In genomic region chr18:525066-525797, GRCh38 we compare ENCODE assay signal across 14 cellular contexts. TPM values are rescaled to one million over a fixed set of nuclear protein-coding genes. Genes with fewer than 3 reads are reported as not detected.
DNase-seq lines count a peak whose midpoint lies in the region; ATAC-seq and TF ChIP-seq lines count a peak whose summit lies in the region.
"Had no signal": no experiment of that assay in that cellular context is flagged by ENCODE, and none has a peak within 500 bp of the region (broad histone marks: within the 10 kb centered on the region; RNA-seq: fewer than 3 reads in every experiment).

No MANE protein-coding gene starts in this region.

- no peak overlapping the region for H3K27ac ChIP-seq in Panc1 (ENCODE audit: low read length)
- H3K27ac ChIP-seq: right lobe of liver had no signal

- in situ Hi-C loops in Panc1 (cut with HindIII; ENCODE audit: low pct_unique_long_range_greater_than_20kb, low sequenced_read_pairs): no loop called here

- H3K4me3 ChIP-seq in Panc1 (ENCODE audit: low read depth in 2 of 2, low read length in 2 of 2) (no peak overlapping the region), epithelial cell of proximal tubule (ENCODE audit: low read depth, low read length) (no peak overlapping the region)
- H3K4me3 ChIP-seq: right lobe of liver had no signal

- peak; percentile 55 for DNase-seq in GM03348 (ENCODE audit: low spot score)
- peak; percentile 22 for DNase-seq in Panc1 (ENCODE audit: low read depth, low spot score)
- DNase-seq in epithelial cell of proximal tubule (ENCODE audit: low read depth): peak; percentile 36
- DNase-seq in omental fat pad (ENCODE audit: low spot score): no peak
- no peak for DNase-seq in NCI-H187 treated with DMSO at 0.1 percent for 48 hours (lab: John Stamatoyannopoulos, UW)
- no peak for DNase-seq in NOMO-1 (lab: John Stamatoyannopoulos, UW; ENCODE audit: unreplicated experiment in 2 of 2)
- DNase-seq: activated CD8-positive, alpha-beta T cell treated with anti-CD3 and anti-CD28 coated beads for 36 hours; activated naive CD8-positive, alpha-beta T cell treated with anti-CD3 and anti-CD28 coated beads, Interleukin-2, amount 50 U/mL, for 24 hours; CD8-positive, alpha-beta memory T cell; midbrain; NCI-H345; right lobe of liver had no signal

- H3K9me3 ChIP-seq in Panc1 (ENCODE audit: control insufficient read depth, insufficient read depth, low read depth, low read length): no peaks in the 10 kb centered on the region
- H3K9me3 ChIP-seq: right lobe of liver had no signal

- ATAC-seq in Panc1: peak; percentile 62
- peak; percentile 43 for ATAC-seq in omental fat pad (ENCODE audit: low FRiP score)
- ATAC-seq in GM19455 (IDR thresholded peaks at IDR 0.05; ENCODE audit: unreplicated experiment): no peak
- no peak for ATAC-seq in HG03521 (IDR thresholded peaks at IDR 0.05; ENCODE audit: unreplicated experiment)
- ATAC-seq: activated CD8-positive, alpha-beta T cell treated with anti-CD3 and anti-CD28 coated beads for 36 hours; activated naive CD8-positive, alpha-beta T cell treated with anti-CD3 and anti-CD28 coated beads, Interleukin-2, amount 50 U/mL, for 24 hours had no signal

- H3K27me3 ChIP-seq in Panc1 (ENCODE audit: control insufficient read depth, insufficient read depth, low read length): no peaks in the 10 kb centered on the region
- H3K27me3 ChIP-seq: right lobe of liver had no signal

- no peaks in the 10 kb centered on the region for H3K36me3 ChIP-seq in Panc1 (ENCODE audit: control insufficient read depth, insufficient read depth, low read length)
- H3K36me3 ChIP-seq: right lobe of liver had no signal

- H3K4me1 ChIP-seq in Panc1 (ENCODE audit: control insufficient read depth, insufficient read depth, low read length): no peaks in the 10 kb centered on the region
- H3K4me1 ChIP-seq: right lobe of liver had no signal

- TF ChIP-seq CTCF in Panc1 (IDR thresholded peaks at IDR 0.05) (peak; percentile 25; the same call in 1 of the 2 replicates), epithelial cell of proximal tubule (conservative IDR thresholded peaks at IDR 0.05; ENCODE audit: low read depth, low read length) (no peak), omental fat pad (IDR thresholded peaks at IDR 0.05) (no peak)

- BruUV-seq in Panc1 (replicated peaks; lab: Mats Ljungman, UMichigan): no TSS peak

- POLR2A ChIA-PET in Panc1 (lab: Charles Lee): no interaction called here

- intact Hi-C loops in Panc1 (cut with micrococcal nuclease; ENCODE audit: unreplicated experiment): no loop called here

- CTCF ChIA-PET in Panc1 (lab: Charles Lee): no interaction called here

RNA-seq across cellular contexts. Expression of gene COLEC12, which starts 24.7 kb away (rescaled TPM):
- 0.03 TPM for total RNA-seq in Panc1 (2021; ENCODE audit: unreplicated experiment)
- not detected for polyA plus RNA-seq in Panc1 (2012; ENCODE audit: insufficient read length)
- 2.0 and 3.3 TPM in 2 replicates for total RNA-seq in epithelial cell of proximal tubule
- total RNA-seq in omental fat pad: 10 to 100 TPM; 25.3 to 54.8 (median 42.7) TPM
- total RNA-seq: activated CD8-positive, alpha-beta T cell treated with anti-CD3 and anti-CD28 coated beads for 36 hours had no signal
- polyA plus RNA-seq: CD8-positive, alpha-beta memory T cell had no signal

RNA-seq across cellular contexts. Expression of gene CETN1, which starts 54.9 kb away (rescaled TPM):
- total RNA-seq in Panc1 (2021; ENCODE audit: unreplicated experiment) (not detected), epithelial cell of proximal tubule (not detected in 2 replicates), omental fat pad (not detected)
- polyA plus RNA-seq in Panc1 (2012; ENCODE audit: insufficient read length): not detected
- total RNA-seq: activated CD8-positive, alpha-beta T cell treated with anti-CD3 and anti-CD28 coated beads for 36 hours; CD8-positive, alpha-beta memory T cell; right lobe of liver had no signal
- polyA plus RNA-seq: CD8-positive, alpha-beta memory T cell had no signal

Comparison
In these comparisons a context has a peak if more than half of its experiments do, and no peak if none do; other contexts are left out.
1. DNase-seq: peak in GM03348 (single experiment), Panc1 (single experiment) and epithelial cell of proximal tubule (single experiment); none in omental fat pad (single experiment), NCI-H187 treated with DMSO at 0.1 percent for 48 hours (single experiment) and NOMO-1 (0 of 2).
2. ATAC-seq: peak in Panc1 (single experiment) and omental fat pad (single experiment); none in GM19455 (single experiment) and HG03521 (single experiment).